ENCODE assay signal across 8 cellular contexts in genomic region chr17:37650419-37651003, GRCh38. TPM values are rescaled to one million over a fixed set of nuclear protein-coding genes. Genes with fewer than 3 reads are reported as not detected.
DNase-seq lines count a peak whose midpoint lies in the region; ATAC-seq and TF ChIP-seq lines count a peak whose summit lies in the region.

No MANE protein-coding gene starts in this region.

- H3K9me2 ChIP-seq in PC-3 (replicated peaks; ENCODE audit: low read length), result no peaks in the 10 kb centered on the region

- CTCF ChIA-PET in PC-3 (lab: Charles Lee), result interaction anchor here (1.1 kb wide), 1 partner anchor 21 kb away, joined by 10 read pairs; no protein-coding TSS in a partner anchor

- H4K20me1 ChIP-seq in PC-3 (ENCODE audit: low read length), result no peaks in the 10 kb centered on the region
- no peaks in the 10 kb centered on the region for H4K20me1 ChIP-seq in smooth muscle cell (ENCODE audit: low read depth)

- no peak for DNase-seq in left cardiac atrium
- DNase-seq in cardiac septum (ENCODE audit: low spot score), result no peak
- DNase-seq in PC-3, result peak; percentile 46
- peak; percentile 63 for DNase-seq in fibroblast of peridontal ligament (ENCODE audit: extremely low read depth)
- DNase-seq in smooth muscle cell (lab: John Stamatoyannopoulos, UW; ENCODE audit: unreplicated experiment), result no peak
- no peak for DNase-seq in NCI-H1436 treated with DMSO at 0.1 percent for 48 hours (lab: John Stamatoyannopoulos, UW)

- no peaks in the 10 kb centered on the region for H3K27me3 ChIP-seq in PC-3 (ENCODE audit: low read length)
- peaks cover 42% of the 10 kb centered on the region for H3K27me3 ChIP-seq in smooth muscle cell (ENCODE audit: low read depth)

- H3F3A ChIP-seq in PC-3 (ENCODE audit: low read length, unreplicated experiment), result no peaks in the 10 kb centered on the region
- H3F3A ChIP-seq in smooth muscle cell (ENCODE audit: low read depth), result no peaks in the 10 kb centered on the region

- H3K79me2 ChIP-seq in PC-3 (ENCODE audit: low read length) (no peaks in the 10 kb centered on the region), smooth muscle cell (ENCODE audit: low read depth) (no peaks in the 10 kb centered on the region)

- no peak overlapping the region for H3K4me3 ChIP-seq in PC-3 (ENCODE audit: low read length)
- H3K4me3 ChIP-seq in smooth muscle cell, result no peak overlapping the region

- H3K27ac ChIP-seq in PC-3 (ENCODE audit: low read length) (no peak overlapping the region), smooth muscle cell (ENCODE audit: low read depth) (no peak overlapping the region)

- intact Hi-C loops in left cardiac atrium (cut with DNase I), result loop anchor here (1.0 to 10.0 kb wide), 3 partner anchors 121 to 167 kb away; no protein-coding TSS in a partner anchor
- intact Hi-C loops in cardiac septum (cut with DNase I), result loop anchor here (5.0 to 10.0 kb wide), 2 partner anchors 124 to 167 kb away; no protein-coding TSS in a partner anchor
- intact Hi-C loops in PC-3 (cut with micrococcal nuclease), result loop anchor here (1.0 to 2.0 kb wide), 2 partner anchors 121 to 166 kb away; no protein-coding TSS in a partner anchor

- POLR2A ChIA-PET in PC-3 (lab: Charles Lee; ENCODE audit: unreplicated experiment), result no interaction called here

- H3K36me3 ChIP-seq in PC-3 (ENCODE audit: low read depth, low read length) (no peaks in the 10 kb centered on the region), smooth muscle cell (ENCODE audit: low read depth) (no peaks in the 10 kb centered on the region)

- H3K9me3 ChIP-seq in PC-3 (ENCODE audit: low read length), result no peaks in the 10 kb centered on the region
- H3K9me3 ChIP-seq in smooth muscle cell (replicated peaks; ENCODE audit: low read depth), result no peaks in the 10 kb centered on the region

- H2AFZ ChIP-seq in PC-3 (ENCODE audit: low read length), result no peak overlapping the region
- no peak overlapping the region for H2AFZ ChIP-seq in smooth muscle cell (ENCODE audit: low read depth)

- ATAC-seq in left cardiac atrium, result peak; percentile 45 to 53
- ATAC-seq in PC-3, result no peak
- ATAC-seq in GM21423 (IDR thresholded peaks at IDR 0.05; ENCODE audit: unreplicated experiment), result no peak
- ATAC-seq in GM21576 (IDR thresholded peaks at IDR 0.05; ENCODE audit: unreplicated experiment), result no peak

- BruUV-seq in PC-3 (replicated peaks; lab: Mats Ljungman, UMichigan), result no TSS peak

- H3K4me1 ChIP-seq in PC-3 (ENCODE audit: insufficient read depth, low read length) (peaks cover 12% of the 10 kb centered on the region), smooth muscle cell (ENCODE audit: low read depth) (no peaks in the 10 kb centered on the region)

- TF ChIP-seq CTCF in PC-3 (conservative IDR thresholded peaks at IDR 0.05; ENCODE audit: low read depth, low read length) (peak; percentile 62), smooth muscle cell (IDR thresholded peaks at IDR 0.05; ENCODE audit: borderline replicate concordance, insufficient read depth, poor library complexity, severe bottlenecking) (peak; percentile 59)

- H3K4me2 ChIP-seq in PC-3 (ENCODE audit: low read length), result no peak overlapping the region
- H3K4me2 ChIP-seq in smooth muscle cell, result no peak overlapping the region

- H3K9ac ChIP-seq in PC-3 (ENCODE audit: low read length) (no peak overlapping the region), smooth muscle cell (ENCODE audit: low read depth) (no peak overlapping the region)

- WGBS in smooth muscle cell (ENCODE audit: low lambda C conversion rate), result 57% methylated on average over 6 of the region's 6 CpGs

RNA-seq across cellular contexts. Expression of gene DDX52, which starts 7.3 kb away (rescaled TPM):
- total RNA-seq in left cardiac atrium (10 to 100 TPM; 13.5 to 16.3 TPM), cardiac septum (12.4 TPM), PC-3 (2014; rRNA removed) (12.5 and 12.9 TPM in 2 replicates), smooth muscle cell (26.0 and 28.2 TPM in 2 replicates)
- 18.7 and 24.0 TPM in 2 replicates for polyA plus RNA-seq in smooth muscle cell

RNA-seq across cellular contexts. Expression of gene SYNRG, which starts 41.3 kb away (rescaled TPM):
- total RNA-seq in left cardiac atrium (10 to 100 TPM; 25.2 to 32.0 TPM), cardiac septum (35.7 TPM), PC-3 (2014; rRNA removed) (7.3 and 9.7 TPM in 2 replicates), smooth muscle cell (18.9 and 19.5 TPM in 2 replicates)
- 16.2 and 17.9 TPM in 2 replicates for polyA plus RNA-seq in smooth muscle cell

Comparison
In these comparisons a context has a peak if more than half of its experiments do, and no peak if none do; other contexts are left out.
1. ATAC-seq: peak in left cardiac atrium (2 of 2); none in PC-3 (single experiment), GM21423 (single experiment) and GM21576 (single experiment).
2. DNase-seq: peak in PC-3 (single experiment) and fibroblast of peridontal ligament (single experiment); none in left cardiac atrium (single experiment), cardiac septum (single experiment), smooth muscle cell (single experiment) and NCI-H1436 treated with DMSO at 0.1 percent for 48 hours (single experiment).